Comparison of ENCODE assay signal across 9 cellular contexts in the genomic region with DNA sequence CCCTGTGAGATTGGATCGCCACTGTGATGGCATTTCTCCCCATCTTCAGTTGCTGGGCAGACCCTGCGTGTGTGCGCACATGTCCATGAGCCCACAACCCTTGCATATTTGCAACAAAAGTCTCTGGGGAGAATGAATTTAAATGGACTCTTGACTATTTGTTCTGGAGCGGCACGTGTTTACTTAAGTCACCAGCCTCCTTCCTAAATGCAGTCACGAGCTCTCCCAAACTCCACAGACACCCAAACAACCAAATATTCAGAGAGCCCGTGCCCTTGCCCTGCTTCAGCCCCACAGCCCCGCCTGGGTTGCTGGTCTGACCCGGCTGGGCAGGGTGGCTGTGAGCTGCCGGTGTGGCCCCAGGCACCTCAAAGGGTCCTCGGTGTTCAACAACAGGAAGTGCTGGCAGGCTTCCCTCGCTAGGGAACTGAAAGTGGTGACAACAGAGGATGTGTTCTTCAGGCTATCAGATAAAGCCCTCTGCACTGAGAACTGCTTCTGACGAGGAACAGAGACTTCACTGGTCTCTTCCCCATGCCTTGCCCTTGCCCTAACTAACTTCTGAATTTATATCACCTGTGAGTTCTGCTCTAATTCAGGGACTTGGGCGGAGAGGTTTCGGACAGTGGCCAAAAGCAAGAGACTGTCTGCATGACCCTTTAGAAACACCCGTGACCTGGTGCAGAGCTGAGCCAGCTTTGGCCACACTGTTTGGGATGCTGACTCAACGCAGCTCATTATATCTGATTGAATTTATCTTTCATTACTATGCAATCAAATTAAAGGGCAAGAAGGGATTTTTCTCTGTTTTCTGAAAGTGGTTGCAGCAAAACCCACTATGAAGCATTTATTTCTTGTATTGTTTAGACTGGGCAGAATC. TPM values are rescaled to one million over a fixed set of nuclear protein-coding genes. Genes with fewer than 3 reads are reported as not detected.
DNase-seq lines count a peak whose midpoint lies in the region; TF ChIP-seq lines count a peak whose summit lies in the region.
"Had no signal": no experiment of that assay in that cellular context is flagged by ENCODE, and none has a peak within 500 bp of the region (broad histone marks: within the 10 kb centered on the region; RNA-seq: fewer than 3 reads in every experiment).

No MANE protein-coding gene starts in this region.

- CTCF ChIA-PET in activated CD4-positive, alpha-beta memory T cell treated with anti-CD3 and anti-CD28 coated beads for 36 hours (lab: Charles Lee), result interaction anchor here (1.7 to 3.3 kb wide), 3 partner anchors 8 to 59 kb away, joined by 10 to 17 read pairs (median 16); no protein-coding TSS in a partner anchor

- in situ Hi-C loops in GM23248 (cut with MboI), result no loop called here

- no peaks in the 10 kb centered on the region for H3K9me2 ChIP-seq in GM23248 (ENCODE audit: insufficient read depth)

- no peaks in the 10 kb centered on the region for H3K36me3 ChIP-seq in GM06990 (ENCODE audit: control insufficient read depth, insufficient read depth, low read length)
- H3K36me3 ChIP-seq in GM23248 (ENCODE audit: low read depth), result no peaks in the 10 kb centered on the region
- H3K36me3 ChIP-seq in endodermal cell (ENCODE audit: control insufficient read depth, insufficient read depth, low read length), result no peaks in the 10 kb centered on the region
- H3K36me3 ChIP-seq in neutrophil, result no peaks in the 10 kb centered on the region
- H3K36me3 ChIP-seq in suprapubic skin, result no peaks in the 10 kb centered on the region

- intact Hi-C loops in activated CD4-positive, alpha-beta memory T cell treated with anti-CD3 and anti-CD28 coated beads for 36 hours (cut with micrococcal nuclease), result loop anchor here (1.0 kb wide), 1 partner anchor 9 kb away; no protein-coding TSS in a partner anchor

- H3K79me2 ChIP-seq in GM23248 (ENCODE audit: insufficient read depth), result no peaks in the 10 kb centered on the region

- H3K4me1 ChIP-seq in GM23248 (ENCODE audit: insufficient read depth), result peaks cover 5% of the 10 kb centered on the region; the same call in 1 of the 2 replicates
- H3K4me1 ChIP-seq in endodermal cell (ENCODE audit: control insufficient read depth, insufficient read depth, low read length), result no peaks in the 10 kb centered on the region
- peaks cover 6 to 13% of the 10 kb centered on the region in 2 experiments for H3K4me1 ChIP-seq in neutrophil (ENCODE audit: control insufficient read depth in 1 of 2, insufficient read depth in 1 of 2, low read depth in 1 of 2, low read length in 1 of 2)
- H3K4me1 ChIP-seq in suprapubic skin, result peaks cover 16% of the 10 kb centered on the region

- H3K27ac ChIP-seq in GM23248 (no peak overlapping the region), endodermal cell (ENCODE audit: low read depth, low read length) (no peak overlapping the region), neutrophil (peak overlapping the region; percentile 55), suprapubic skin (peak overlapping the region; percentile 60)

- peak; percentile 82 for DNase-seq in GM06990 (ENCODE audit: extremely low read depth, insufficient read length)
- peak; percentile 13 for DNase-seq in GM23248
- peak; percentile 72 for DNase-seq in NB4 (ENCODE audit: low read depth)
- DNase-seq in activated CD4-positive, alpha-beta memory T cell treated with anti-CD3 and anti-CD28 coated beads for 36 hours, result peak; percentile 81
- peak; percentile 61 for DNase-seq in endodermal cell
- peak; percentile 86 for DNase-seq in suprapubic skin (ENCODE audit: low spot score in 2 of 2)
- DNase-seq in HCEC 1CT, result no peak

- POLR2A ChIA-PET in activated CD4-positive, alpha-beta memory T cell treated with anti-CD3 and anti-CD28 coated beads for 36 hours (lab: Charles Lee), result interaction anchor here (0.9 to 1.4 kb wide), 2 partner anchors 9 to 211 kb away, joined by 3 to 4 read pairs; no protein-coding TSS in a partner anchor

- 0 out of 2 replicates have a peak, but pooled peaks cover 6% of the 10 kb centered on the region for H3F3A ChIP-seq in GM23248 (ENCODE audit: insufficient read depth)

- H3K27me3 ChIP-seq in GM06990 (replicated peaks; ENCODE audit: control insufficient read depth, insufficient read depth, low read length), result no peaks in the 10 kb centered on the region
- no peaks in the 10 kb centered on the region for H3K27me3 ChIP-seq in GM23248 (replicated peaks; ENCODE audit: insufficient read depth)
- H3K27me3 ChIP-seq in endodermal cell (ENCODE audit: control insufficient read depth, insufficient read depth, low read length, poor library complexity, severe bottlenecking), result no peaks in the 10 kb centered on the region
- no peaks in the 10 kb centered on the region for H3K27me3 ChIP-seq in neutrophil
- no peaks in the 10 kb centered on the region for H3K27me3 ChIP-seq in suprapubic skin

- H3K4me3 ChIP-seq in GM06990 (replicated peaks; ENCODE audit: low read depth, low read length) (peak overlapping the region; percentile 17), GM23248 (no peak overlapping the region), NB4 (ENCODE audit: low read depth, low read length) (no peak overlapping the region), endodermal cell (ENCODE audit: low read length) (no peak overlapping the region), neutrophil (ENCODE audit: low read depth in 1 of 2, low read length in 1 of 2) (peak overlapping the region; percentile 5 to 23), suprapubic skin (peak overlapping the region; percentile 20)

- H3K4me3 Mint-ChIP-seq in activated CD4-positive, alpha-beta memory T cell treated with anti-CD3 and anti-CD28 coated beads for 36 hours, result peak overlapping the region; percentile 62
- H3K4me3 Mint-ChIP-seq in endodermal cell, result no peak overlapping the region

- H3K36me3 Mint-ChIP-seq in activated CD4-positive, alpha-beta memory T cell treated with anti-CD3 and anti-CD28 coated beads for 36 hours, result no peaks in the 10 kb centered on the region
- H3K36me3 Mint-ChIP-seq in endodermal cell (ENCODE audit: low read depth), result no peaks in the 10 kb centered on the region

- H3K9ac ChIP-seq in GM23248 (no peak overlapping the region), endodermal cell (ENCODE audit: extremely low read depth, low read length, poor library complexity, severe bottlenecking) (no peak overlapping the region)

- H2AFZ ChIP-seq in GM23248, result no peak overlapping the region

- H3K4me1 Mint-ChIP-seq in activated CD4-positive, alpha-beta memory T cell treated with anti-CD3 and anti-CD28 coated beads for 36 hours (ENCODE audit: low read depth), result peaks cover 54% of the 10 kb centered on the region
- H3K4me1 Mint-ChIP-seq in endodermal cell, result peaks cover 6% of the 10 kb centered on the region

- H3K9me3 ChIP-seq in GM23248 (ENCODE audit: low read depth) (no peaks in the 10 kb centered on the region), endodermal cell (ENCODE audit: control insufficient read depth, low read length) (no peaks in the 10 kb centered on the region), neutrophil (no peaks in the 10 kb centered on the region), suprapubic skin (no peaks in the 10 kb centered on the region)

- no peak for TF ChIP-seq EP300 in suprapubic skin (IDR thresholded peaks at IDR 0.05)

- peak overlapping the region; percentile 86 for H3K27ac Mint-ChIP-seq in activated CD4-positive, alpha-beta memory T cell treated with anti-CD3 and anti-CD28 coated beads for 36 hours
- no peak overlapping the region for H3K27ac Mint-ChIP-seq in endodermal cell

- 70 to 74% methylated on average over 17 of the region's 17 CpGs for WGBS in GM23248 (ENCODE audit: low coverage in 1 of 2, low lambda C conversion rate in 2 of 2, missing lambda C conversion rate in 2 of 2), 2 experiments
- WGBS in endodermal cell (ENCODE audit: insufficient coverage in 1 of 2, insufficient read length in 1 of 2), 2 experiments, result 89 to 93% methylated on average over 11 to 17 of the region's 17 CpGs
- 54% methylated on average over 14 of the region's 17 CpGs for WGBS in suprapubic skin

- TF ChIP-seq CTCF in GM06990 (IDR thresholded peaks at IDR 0.05; ENCODE audit: insufficient read depth, low read length, poor library complexity, severe bottlenecking) (no peak), NB4 (IDR thresholded peaks at IDR 0.05; ENCODE audit: low read depth, low read length) (no peak), endodermal cell (conservative IDR thresholded peaks at IDR 0.05) (no peak), neutrophil (IDR thresholded peaks at IDR 0.05) (no peak), suprapubic skin (IDR thresholded peaks at IDR 0.05) (no peak)

- H3K9me3 Mint-ChIP-seq in activated CD4-positive, alpha-beta memory T cell treated with anti-CD3 and anti-CD28 coated beads for 36 hours, result no peaks in the 10 kb centered on the region
- no peaks in the 10 kb centered on the region for H3K9me3 Mint-ChIP-seq in endodermal cell

- no peaks in the 10 kb centered on the region for H3K27me3 Mint-ChIP-seq in activated CD4-positive, alpha-beta memory T cell treated with anti-CD3 and anti-CD28 coated beads for 36 hours
- H3K27me3 Mint-ChIP-seq in endodermal cell (ENCODE audit: insufficient read depth), result no peaks in the 10 kb centered on the region

- TF ChIP-seq POLR2A in NB4 (IDR thresholded peaks at IDR 0.05; ENCODE audit: extremely low read depth, insufficient read length), result no peak
- TF ChIP-seq POLR2A in suprapubic skin (IDR thresholded peaks at IDR 0.05), result no peak

- H3K4me2 ChIP-seq in GM23248 (ENCODE audit: unreplicated experiment), result no peak overlapping the region

- H4K20me1 ChIP-seq in GM23248 (ENCODE audit: insufficient read depth), result no peaks in the 10 kb centered on the region

RNA-seq across cellular contexts. Expression of a gene that starts 19.2 kb away (rescaled TPM):
- total RNA-seq in GM23248 (2014; rRNA removed; shearing (Covaris generic)), result not detected in 2 replicates
- polyA plus RNA-seq in GM23248 (2016; fragmentation: Nextera tagmentation; extraction: Ambion mirVana), result not detected in 2 replicates
- total RNA-seq in activated CD4-positive, alpha-beta memory T cell treated with anti-CD3 and anti-CD28 coated beads for 36 hours, result under 1 TPM; 0.07 to 0.21 TPM
- total RNA-seq in endodermal cell (not detected), suprapubic skin (under 1 TPM in 3 of 4 donors, not detected in 1; 0.11 to 0.32 (median 0.18) TPM)
- polyA plus RNA-seq in endodermal cell (2013, experiment 1 of 2), result not detected
- not detected for polyA plus RNA-seq in endodermal cell (2013, experiment 2 of 2)
- total RNA-seq: NCI-H460 had no signal

Comparison
In these comparisons a context has a peak if more than half of its experiments do, and no peak if none do; other contexts are left out.
1. H3K4me3 ChIP-seq: peak in GM06990 (single experiment), neutrophil (2 of 2) and suprapubic skin (single experiment); none in GM23248 (single experiment), NB4 (single experiment) and endodermal cell (single experiment).
2. H3K27ac ChIP-seq: peak in neutrophil (single experiment) and suprapubic skin (single experiment); none in GM23248 (single experiment) and endodermal cell (single experiment).